ENCODE assay signal across 1 cellular context in genomic region chr20:1264727-1265126, GRCh38.
TF ChIP-seq lines count a peak whose summit lies in the region.

No MANE protein-coding gene starts in this region.

TF ChIP-seq in HCT116, 20 proteins besides CTCF, POLR2A, EP300 and RAD21 (continued from another document):
- TF ChIP-seq ZFX (IDR thresholded peaks at IDR 0.05) (no peak), ELF1 (IDR thresholded peaks at IDR 0.05; ENCODE audit: borderline replicate concordance, low read depth) (no peak), FOSL1 (IDR thresholded peaks at IDR 0.05; ENCODE audit: low read depth) (no peak), EZH2 (IDR thresholded peaks at IDR 0.05) (no peak), TCF7L2 (IDR thresholded peaks at IDR 0.05; ENCODE audit: borderline replicate concordance, extremely low read depth, insufficient read depth, insufficient read length) (no peak), SP1 (IDR thresholded peaks at IDR 0.05; ENCODE audit: low read depth) (no peak)
TF ChIP-seq in HCT116: peak in this region for 0.
